In the genomic region with DNA sequence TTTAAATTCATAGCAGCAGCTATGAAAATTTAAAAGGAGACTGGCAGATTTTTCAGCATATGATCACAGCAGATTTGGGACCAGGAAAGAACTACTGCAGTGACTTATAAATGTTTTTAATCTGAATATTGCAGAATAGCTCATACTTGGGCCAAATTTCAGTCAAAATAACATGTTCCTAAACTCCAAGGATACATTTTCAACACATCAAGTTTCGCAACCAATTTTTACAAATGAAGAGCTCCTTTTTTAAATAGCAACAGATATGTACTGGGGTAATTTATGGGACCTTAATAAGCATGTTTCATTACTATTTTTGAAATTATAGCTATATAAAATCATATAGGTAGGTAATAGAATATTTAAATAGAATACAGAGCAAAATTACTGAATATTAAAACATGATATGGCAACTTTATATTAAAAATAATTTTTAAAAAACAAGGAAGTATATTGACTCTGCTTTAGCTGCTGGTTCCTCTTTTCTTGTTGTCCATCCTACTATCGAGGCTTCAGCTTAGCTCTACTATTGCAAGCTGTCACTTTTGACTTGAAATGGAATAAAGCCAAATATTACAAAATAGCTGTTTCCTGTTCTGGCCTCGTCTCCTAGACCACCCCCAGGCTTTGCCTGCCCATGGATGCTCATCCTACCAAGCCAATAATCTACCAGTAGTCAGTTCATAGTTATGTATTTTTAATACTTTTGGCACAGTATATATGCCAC, we compare ENCODE assay signal across 10 cellular contexts.
DNase-seq lines count a peak whose midpoint lies in the region; ATAC-seq and TF ChIP-seq lines count a peak whose summit lies in the region.
"Had no signal": no experiment of that assay in that cellular context is flagged by ENCODE, and none has a peak within 500 bp of the region (broad histone marks: within the 10 kb centered on the region; RNA-seq: fewer than 3 reads in every experiment).

No MANE protein-coding gene starts in this region.

- no peaks in the 10 kb centered on the region for H3K27me3 ChIP-seq in GM23248 (replicated peaks; ENCODE audit: insufficient read depth)

- no peak overlapping the region for H3K27ac ChIP-seq in GM23248

- H3K9me3 ChIP-seq in GM23248 (ENCODE audit: low read depth): no peaks in the 10 kb centered on the region

- H3K9me2 ChIP-seq in GM23248 (ENCODE audit: insufficient read depth): no peaks in the 10 kb centered on the region

- peaks cover 15% of the 10 kb centered on the region for H3K4me1 ChIP-seq in GM23248 (ENCODE audit: insufficient read depth)

- peaks cover 90% of the 10 kb centered on the region for H3K4me1 Mint-ChIP-seq in stimulated activated memory B cell treated with anti-CD40 and anti-IgM and Interleukin-4, amounts not matched to agents 10 μg/mL and 1 μg/mL and 100 μg/mL, for 72 hours

- peak overlapping the region; percentile 63 for H3K4me3 Mint-ChIP-seq in stimulated activated memory B cell treated with anti-CD40 and anti-IgM and Interleukin-4, amounts not matched to agents 10 μg/mL and 1 μg/mL and 100 μg/mL, for 72 hours

- H3K4me3 ChIP-seq in GM23248 (no peak overlapping the region), fibroblast of villous mesenchyme (ENCODE audit: low read depth, low read length) (no peak overlapping the region)

- H2AFZ ChIP-seq in GM23248: no peak overlapping the region

- peaks cover 4% of the 10 kb centered on the region; the same call in 1 of the 2 replicates for H4K20me1 ChIP-seq in GM23248 (ENCODE audit: insufficient read depth)

- peak overlapping the region; percentile 10 for H3K4me2 ChIP-seq in GM23248 (ENCODE audit: unreplicated experiment)

- H3K9ac ChIP-seq in GM23248: no peak overlapping the region

- ATAC-seq in stimulated activated memory B cell treated with anti-CD40 and anti-IgM and Interleukin-4, amounts not matched to agents 10 μg/mL and 1 μg/mL and 100 μg/mL, for 72 hours: peak; percentile 70
- ATAC-seq in HG03045 (IDR thresholded peaks at IDR 0.05; ENCODE audit: unreplicated experiment) (no peak), GM19023 (IDR thresholded peaks at IDR 0.05; ENCODE audit: unreplicated experiment) (no peak)
- ATAC-seq: PC-3 had no signal

- in situ Hi-C loops in GM23248 (cut with MboI): no loop called here

- DNase-seq in GM23248 (peak; percentile 42), SKM-1 treated with dmso at 0.1 percent for 144 hours (lab: John Stamatoyannopoulos, UW; ENCODE audit: unreplicated experiment) (peak; percentile 86), fibroblast of villous mesenchyme (ENCODE audit: low read depth) (peak; percentile 60), NCI-H1417 treated with DMSO at 0.1 percent for 48 hours (lab: John Stamatoyannopoulos, UW) (no peak)
- DNase-seq in effector CD8-positive, alpha-beta T cell (lab: John Stamatoyannopoulos, UW): no peak
- DNase-seq: activated naive CD4-positive, alpha-beta T cell treated with anti-CD3 and anti-CD28 coated beads, Interleukin-2, amount 50 U/mL, for 16 hours; PC-3 had no signal

- TF ChIP-seq CTCF in fibroblast of villous mesenchyme (IDR thresholded peaks at IDR 0.05; ENCODE audit: insufficient read depth, low read depth, low read length): no peak

- peaks cover 100% of the 10 kb centered on the region for H3K79me2 ChIP-seq in GM23248 (ENCODE audit: insufficient read depth)

- peaks cover 9% of the 10 kb centered on the region; the same call in 1 of the 2 replicates for H3F3A ChIP-seq in GM23248 (ENCODE audit: insufficient read depth)

- no peaks in the 10 kb centered on the region for H3K27me3 Mint-ChIP-seq in stimulated activated memory B cell treated with anti-CD40 and anti-IgM and Interleukin-4, amounts not matched to agents 10 μg/mL and 1 μg/mL and 100 μg/mL, for 72 hours

- peak overlapping the region; percentile 84 for H3K27ac Mint-ChIP-seq in stimulated activated memory B cell treated with anti-CD40 and anti-IgM and Interleukin-4, amounts not matched to agents 10 μg/mL and 1 μg/mL and 100 μg/mL, for 72 hours

- H3K36me3 Mint-ChIP-seq in stimulated activated memory B cell treated with anti-CD40 and anti-IgM and Interleukin-4, amounts not matched to agents 10 μg/mL and 1 μg/mL and 100 μg/mL, for 72 hours: peaks cover 23% of the 10 kb centered on the region

- 17 to 23% methylated on average over 3 of the region's 3 CpGs for WGBS in GM23248 (ENCODE audit: low coverage in 1 of 2, low lambda C conversion rate in 2 of 2, missing lambda C conversion rate in 2 of 2), 2 experiments

- H3K36me3 ChIP-seq in GM23248 (ENCODE audit: low read depth): peaks cover 12% of the 10 kb centered on the region

- no peaks in the 10 kb centered on the region for H3K9me3 Mint-ChIP-seq in stimulated activated memory B cell treated with anti-CD40 and anti-IgM and Interleukin-4, amounts not matched to agents 10 μg/mL and 1 μg/mL and 100 μg/mL, for 72 hours

Comparison
In these comparisons a context has a peak if more than half of its experiments do, and no peak if none do; other contexts are left out.
1. DNase-seq: peak in GM23248 (single experiment), SKM-1 treated with dmso at 0.1 percent for 144 hours (single experiment) and fibroblast of villous mesenchyme (single experiment); none in NCI-H1417 treated with DMSO at 0.1 percent for 48 hours (single experiment) and effector CD8-positive, alpha-beta T cell (single experiment).